In genomic region chr3:171777608-171777995, GRCh38 we compare ENCODE assay signal across 20 cellular contexts. TPM values are rescaled to one million over a fixed set of nuclear protein-coding genes. Genes with fewer than 3 reads are reported as not detected.
DNase-seq lines count a peak whose midpoint lies in the region; ATAC-seq, FAIRE-seq and TF ChIP-seq lines count a peak whose summit lies in the region.
"Had no signal": no experiment of that assay in that cellular context is flagged by ENCODE, and none has a peak within 500 bp of the region (broad histone marks: within the 10 kb centered on the region; RNA-seq: fewer than 3 reads in every experiment).

No MANE protein-coding gene starts in this region.

- H3K27ac Mint-ChIP-seq in WTC11, result peak overlapping the region; percentile 17; the same call in 1 of the 2 replicates
- H3K27ac Mint-ChIP-seq: activated CD4-positive, alpha-beta T cell treated with anti-CD3 and anti-CD28 coated beads for 36 hours; activated naive CD8-positive, alpha-beta T cell treated with anti-CD3 and anti-CD28 coated beads, Interleukin-2, amount 50 U/mL, for 24 hours; activated T-helper 2 cell treated with anti-CD3 and anti-CD28 coated beads, Interferon-gamma antibody, Interleukin-2, Interleukin-4, amounts not matched to agents 10 μg/mL and 5 μg/mL and 100 μg/mL, durations not matched to agents 14 hours and 24 hours and 36 hours; stimulated activated memory B cell treated with anti-CD40 and anti-IgM and Interleukin-4, amounts not matched to agents 10 μg/mL and 1 μg/mL and 100 μg/mL, for 72 hours had no signal

- DNase-seq in MV-4-11 (lab: John Stamatoyannopoulos, UW) (peak; percentile 35), WTC11 (ENCODE audit: low spot score) (no peak), suprapubic skin (ENCODE audit: low spot score in 2 of 2) (no peak), D721Med (ENCODE audit: insufficient read length, low spot score) (no peak), esophagus muscularis mucosa (ENCODE audit: extremely low spot score) (no peak)
- DNase-seq in activated naive CD4-positive, alpha-beta T cell treated with Interleukin-2 at 50 U/mL for 16 hours, result no peak
- DNase-seq: activated CD4-positive, alpha-beta T cell treated with anti-CD3 and anti-CD28 coated beads for 36 hours; activated naive CD8-positive, alpha-beta T cell treated with anti-CD3 and anti-CD28 coated beads, Interleukin-2, amount 50 U/mL, for 24 hours; COR-L47; NCI-H2107; NCI-H524 treated with DMSO at 0.1 percent for 48 hours; PC-9 had no signal

- no peaks in the 10 kb centered on the region for H3K27me3 Mint-ChIP-seq in WTC11 (ENCODE audit: low read depth)
- H3K27me3 Mint-ChIP-seq: stimulated activated memory B cell treated with anti-CD40 and anti-IgM and Interleukin-4, amounts not matched to agents 10 μg/mL and 1 μg/mL and 100 μg/mL, for 72 hours had no signal

- POLR2A ChIA-PET in WTC11 (lab: Charles Lee), result no interaction called here

- intact Hi-C loops in esophagus muscularis mucosa (cut with DNase I), result loop anchor here (5.0 kb wide), 1 partner anchor 45 kb away; no protein-coding TSS in a partner anchor

- no peak overlapping the region for H3K4me3 ChIP-seq in suprapubic skin
- no peak overlapping the region for H3K4me3 ChIP-seq in esophagus muscularis mucosa
- H3K4me3 ChIP-seq: PC-9, tibial nerve had no signal

- no peak for TF ChIP-seq EP300 in suprapubic skin (IDR thresholded peaks at IDR 0.05)
- TF ChIP-seq EP300 in esophagus muscularis mucosa (IDR thresholded peaks at IDR 0.05), result no peak

- TF ChIP-seq CTCF in WTC11 (IDR thresholded peaks at IDR 0.05) (no peak), suprapubic skin (IDR thresholded peaks at IDR 0.05) (no peak), D721Med (IDR thresholded peaks at IDR 0.05; ENCODE audit: insufficient read depth, missing control alignments) (no peak), esophagus muscularis mucosa (IDR thresholded peaks at IDR 0.05) (no peak)

- no peaks in the 10 kb centered on the region for H3K36me3 Mint-ChIP-seq in WTC11
- H3K36me3 Mint-ChIP-seq: stimulated activated memory B cell treated with anti-CD40 and anti-IgM and Interleukin-4, amounts not matched to agents 10 μg/mL and 1 μg/mL and 100 μg/mL, for 72 hours had no signal

- H3K9me3 Mint-ChIP-seq in WTC11, result no peaks in the 10 kb centered on the region
- H3K9me3 Mint-ChIP-seq: activated naive CD8-positive, alpha-beta T cell treated with anti-CD3 and anti-CD28 coated beads, Interleukin-2, amount 50 U/mL, for 24 hours; activated T-helper 2 cell treated with anti-CD3 and anti-CD28 coated beads, Interferon-gamma antibody, Interleukin-2, Interleukin-4, amounts not matched to agents 10 μg/mL and 5 μg/mL and 100 μg/mL, durations not matched to agents 14 hours and 24 hours and 36 hours; stimulated activated memory B cell treated with anti-CD40 and anti-IgM and Interleukin-4, amounts not matched to agents 10 μg/mL and 1 μg/mL and 100 μg/mL, for 72 hours had no signal

- FAIRE-seq in D721Med (lab: Jason Lieb, UNC), result no peak
- FAIRE-seq: bronchial epithelial cell, GM18507 had no signal

- no peak for ATAC-seq in WTC11
- ATAC-seq: activated CD4-positive, alpha-beta T cell treated with anti-CD3 and anti-CD28 coated beads for 36 hours; activated naive CD8-positive, alpha-beta T cell treated with anti-CD3 and anti-CD28 coated beads, Interleukin-2, amount 50 U/mL, for 24 hours; sciatic nerve; stimulated activated memory B cell treated with anti-CD40 and anti-IgM and Interleukin-4, amounts not matched to agents 10 μg/mL and 1 μg/mL and 100 μg/mL, for 72 hours had no signal

- H3K4me1 ChIP-seq in suprapubic skin (peaks cover 9% of the 10 kb centered on the region), esophagus muscularis mucosa (peaks cover 0 to 27% (median 17%) of the 10 kb centered on the region in 4 donors)

- H3K27me3 ChIP-seq in layer of hippocampus (ENCODE audit: control insufficient read depth, insufficient read depth, low read length) (no peaks in the 10 kb centered on the region), suprapubic skin (no peaks in the 10 kb centered on the region), esophagus muscularis mucosa (no peaks in the 10 kb centered on the region)
- H3K27me3 ChIP-seq: tibial nerve had no signal

- no peaks in the 10 kb centered on the region for H3K36me3 ChIP-seq in suprapubic skin
- H3K36me3 ChIP-seq in esophagus muscularis mucosa, result no peaks in the 10 kb centered on the region
- H3K36me3 ChIP-seq: tibial nerve had no signal

- CTCF ChIA-PET in WTC11 (lab: Charles Lee), result interaction anchor here (2.5 kb wide), 1 partner anchor 52 kb away, joined by 12 read pairs; no protein-coding TSS in a partner anchor

- H3K9me3 ChIP-seq in suprapubic skin (no peaks in the 10 kb centered on the region), esophagus muscularis mucosa (no peaks in the 10 kb centered on the region)
- H3K9me3 ChIP-seq: tibial nerve had no signal

- no peak overlapping the region for H3K4me3 Mint-ChIP-seq in WTC11
- H3K4me3 Mint-ChIP-seq: activated CD4-positive, alpha-beta T cell treated with anti-CD3 and anti-CD28 coated beads for 36 hours; activated naive CD8-positive, alpha-beta T cell treated with anti-CD3 and anti-CD28 coated beads, Interleukin-2, amount 50 U/mL, for 24 hours; stimulated activated memory B cell treated with anti-CD40 and anti-IgM and Interleukin-4, amounts not matched to agents 10 μg/mL and 1 μg/mL and 100 μg/mL, for 72 hours had no signal

- peaks cover 11% of the 10 kb centered on the region for H3K4me1 Mint-ChIP-seq in WTC11
- H3K4me1 Mint-ChIP-seq: activated CD4-positive, alpha-beta T cell treated with anti-CD3 and anti-CD28 coated beads for 36 hours; activated naive CD8-positive, alpha-beta T cell treated with anti-CD3 and anti-CD28 coated beads, Interleukin-2, amount 50 U/mL, for 24 hours; stimulated activated memory B cell treated with anti-CD40 and anti-IgM and Interleukin-4, amounts not matched to agents 10 μg/mL and 1 μg/mL and 100 μg/mL, for 72 hours had no signal

- WGBS in suprapubic skin, result 72% methylated on average over 4 of the region's 4 CpGs
- 86% methylated on average over 4 of the region's 4 CpGs for WGBS in esophagus muscularis mucosa

- peak overlapping the region; percentile 89 for H3K27ac ChIP-seq in layer of hippocampus (ENCODE audit: low read depth, low read length)
- peak overlapping the region; percentile 25 for H3K27ac ChIP-seq in suprapubic skin
- H3K27ac ChIP-seq in esophagus muscularis mucosa (replicated peaks in 1 of 4), result no peak overlapping the region
- H3K27ac ChIP-seq: KMS-11, PC-9 had no signal

- TF ChIP-seq POLR2A in suprapubic skin (IDR thresholded peaks at IDR 0.05) (no peak), esophagus muscularis mucosa (IDR thresholded peaks at IDR 0.05; ENCODE audit: low read depth) (no peak)

TF ChIP-seq in WTC11, 78 proteins besides CTCF, POLR2A, EP300 and RAD21:
- no peak for TF ChIP-seq NFATC4 (CRISPR knock-in tag; IDR thresholded peaks at IDR 0.05)
- no peak for TF ChIP-seq ZNF396 (CRISPR knock-in tag; IDR thresholded peaks at IDR 0.05; ENCODE audit: borderline replicate concordance)
- no peak for TF ChIP-seq JAZF1 (CRISPR knock-in tag; IDR thresholded peaks at IDR 0.05)
TF ChIP-seq in WTC11: peak in this region for 0.

RNA-seq across cellular contexts. Expression of gene PLD1, which starts 32.7 kb away (rescaled TPM):
- total RNA-seq in WTC11 (2021), result 3.2 to 4.0 TPM (median 3.6 TPM) in 3 replicates
- total RNA-seq in suprapubic skin, result 10 to 100 TPM; 49.0 to 66.0 (median 55.1) TPM
- 10 to 100 TPM; 12.4 to 21.1 (median 18.5) TPM for total RNA-seq in esophagus muscularis mucosa

Comparison
In these comparisons a context has a peak if more than half of its experiments do, and no peak if none do; other contexts are left out.
1. H3K27ac ChIP-seq: peak in layer of hippocampus (single experiment) and suprapubic skin (single experiment); none in esophagus muscularis mucosa (0 of 4).